ENCODE assay signal across 19 cellular contexts in genomic region chr6:99148761-99149160, GRCh38.
DNase-seq lines count a peak whose midpoint lies in the region; ATAC-seq and TF ChIP-seq lines count a peak whose summit lies in the region.
"Had no signal": no experiment of that assay in that cellular context is flagged by ENCODE, and none has a peak within 500 bp of the region (broad histone marks: within the 10 kb centered on the region; RNA-seq: fewer than 3 reads in every experiment).

No MANE protein-coding gene starts in this region.

- H3K9ac ChIP-seq in IMR-90 (ENCODE audit: low read depth, low read length) (no peak overlapping the region), PC-3 (ENCODE audit: low read length) (no peak overlapping the region)
- H3K9ac ChIP-seq: BLaER1 had no signal

- DNase-seq in IMR-90 (no peak), NCI-H526 treated with DMSO at 0.1 percent for 48 hours (lab: John Stamatoyannopoulos, UW) (peak; percentile 75), glutamatergic neuron (no peak), DMS 273 treated with DMSO at 0.1 percent for 48 hours (lab: John Stamatoyannopoulos, UW) (no peak), PC-3 (no peak)
- DNase-seq: Caco-2; CD4-positive, CD25-positive, alpha-beta regulatory T cell; CD8-positive, alpha-beta T cell; DMS79; EL; GDM1; GOT3; HFFc6 had no signal

- no peaks in the 10 kb centered on the region for H3K4me1 ChIP-seq in IMR-90 (ENCODE audit: control insufficient read depth, insufficient read depth, low read length)
- H3K4me1 ChIP-seq in PC-3 (ENCODE audit: insufficient read depth, low read length) = no peaks in the 10 kb centered on the region
- H3K4me1 ChIP-seq: BLaER1, Caco-2, HAP-1 had no signal

- no CpG with 5 or more reads among the region's 2 CpGs for WGBS in IMR-90 (ENCODE audit: extremely low coverage in 2 of 2, insufficient read length in 1 of 2), 2 experiments

- H3K27ac Mint-ChIP-seq in glutamatergic neuron (ENCODE audit: unreplicated experiment) = peak overlapping the region; percentile 82
- H3K27ac Mint-ChIP-seq: B cell; CD4-positive, CD25-positive, alpha-beta regulatory T cell; CD8-positive, alpha-beta T cell; HFFc6 had no signal

- no peak overlapping the region for H4K5ac ChIP-seq in IMR-90 (ENCODE audit: low read depth, low read length)

- no peak overlapping the region for H3K56ac ChIP-seq in IMR-90 (ENCODE audit: extremely low read depth, insufficient read depth, low read length)

- H2BK15ac ChIP-seq in IMR-90 (ENCODE audit: low read depth, low read length) = no peak overlapping the region

- H3K9me1 ChIP-seq in IMR-90 (ENCODE audit: insufficient read depth, low read length) = no peaks in the 10 kb centered on the region

- peaks cover 51% of the 10 kb centered on the region for H3K4me1 Mint-ChIP-seq in glutamatergic neuron (ENCODE audit: low read depth, unreplicated experiment)
- H3K4me1 Mint-ChIP-seq: B cell had no signal

- no peaks in the 10 kb centered on the region for H3K36me3 Mint-ChIP-seq in glutamatergic neuron (ENCODE audit: unreplicated experiment)
- H3K36me3 Mint-ChIP-seq: CD4-positive, CD25-positive, alpha-beta regulatory T cell; CD8-positive, alpha-beta T cell had no signal

- no peak overlapping the region for H3K4me3 Mint-ChIP-seq in glutamatergic neuron (ENCODE audit: unreplicated experiment)
- H3K4me3 Mint-ChIP-seq: B cell; CD4-positive, CD25-positive, alpha-beta regulatory T cell; CD8-positive, alpha-beta T cell; HFFc6 had no signal

- H3K4me3 ChIP-seq in IMR-90 (ENCODE audit: insufficient read depth, low read depth, low read length) (no peak overlapping the region), PC-3 (ENCODE audit: low read length) (no peak overlapping the region)
- H3K4me3 ChIP-seq: BLaER1, GM12878, HAP-1 had no signal

- no peak overlapping the region for H2BK120ac ChIP-seq in IMR-90 (ENCODE audit: low read depth, low read length)

- H3K9me3 Mint-ChIP-seq in glutamatergic neuron (ENCODE audit: unreplicated experiment) = peaks cover 9% of the 10 kb centered on the region
- H3K9me3 Mint-ChIP-seq: CD8-positive, alpha-beta T cell; HFFc6 had no signal

- no TSS peak for BruUV-seq in IMR-90 (replicated peaks; lab: Mats Ljungman, UMichigan)
- no TSS peak for BruUV-seq in PC-3 (replicated peaks; lab: Mats Ljungman, UMichigan)

- no peak overlapping the region for H3K18ac ChIP-seq in IMR-90 (ENCODE audit: low read depth, low read length)

- POLR2A ChIA-PET in IMR-90 (lab: Charles Lee; ENCODE audit: unreplicated experiment) = no interaction called here
- POLR2A ChIA-PET in PC-3 (lab: Charles Lee; ENCODE audit: unreplicated experiment) = no interaction called here

- H2BK5ac ChIP-seq in IMR-90 (ENCODE audit: low read depth, low read length, poor library complexity, severe bottlenecking) = no peak overlapping the region

- no peaks in the 10 kb centered on the region for H3F3A ChIP-seq in PC-3 (ENCODE audit: low read length, unreplicated experiment)

- H3K23ac ChIP-seq in IMR-90 (ENCODE audit: low read depth, low read length) = no peak overlapping the region

- ATAC-seq in IMR-90 (ENCODE audit: low read depth) (no peak), HG03135 (IDR thresholded peaks at IDR 0.05; ENCODE audit: unreplicated experiment) (no peak), PC-3 (no peak)
- ATAC-seq: CD8-positive, alpha-beta T cell; GM12878 had no signal

- H3K27me3 Mint-ChIP-seq in glutamatergic neuron (ENCODE audit: unreplicated experiment) = peaks cover 3% of the 10 kb centered on the region

- H4K20me1 ChIP-seq in IMR-90 (ENCODE audit: insufficient read depth, low read length) = no peaks in the 10 kb centered on the region
- H4K20me1 ChIP-seq in PC-3 (ENCODE audit: low read length) = no peaks in the 10 kb centered on the region
- H4K20me1 ChIP-seq: BLaER1 had no signal

- H3K9me3 ChIP-seq in IMR-90 (ENCODE audit: control insufficient read depth, insufficient read depth, low read length) (no peaks in the 10 kb centered on the region), PC-3 (ENCODE audit: low read length) (no peaks in the 10 kb centered on the region)
- H3K9me3 ChIP-seq: BLaER1, Caco-2, HAP-1 had no signal

- no peak overlapping the region for H2AK9ac ChIP-seq in IMR-90 (replicated peaks; ENCODE audit: low read depth, low read length, poor library complexity)

- no peaks in the 10 kb centered on the region for H3K79me1 ChIP-seq in IMR-90 (ENCODE audit: low read depth in 1 of 2, low read length in 2 of 2)

- H4K91ac ChIP-seq in IMR-90 (ENCODE audit: insufficient read depth, low read depth, low read length) = no peak overlapping the region

- intact Hi-C loops in IMR-90 (cut with micrococcal nuclease) (no loop called here), PC-3 (cut with micrococcal nuclease) (no loop called here)

- no peak for TF ChIP-seq POLR2A in IMR-90 (IDR thresholded peaks at IDR 0.05; ENCODE audit: low read depth, low read length)

- no peak for TF ChIP-seq RAD21 in IMR-90 (IDR thresholded peaks at IDR 0.05; ENCODE audit: low read length)

- H3K36me3 ChIP-seq in IMR-90 (ENCODE audit: control insufficient read depth, insufficient read depth, low read length) (no peaks in the 10 kb centered on the region), PC-3 (ENCODE audit: low read depth, low read length) (no peaks in the 10 kb centered on the region)
- H3K36me3 ChIP-seq: BLaER1, HAP-1 had no signal

- CTCF ChIA-PET in IMR-90 (lab: Yijun Ruan, JAX) (no interaction called here), PC-3 (lab: Charles Lee) (no interaction called here)

- H3K27me3 ChIP-seq in IMR-90 (ENCODE audit: control insufficient read depth, insufficient read depth, low read length) (0 out of 2 replicates have a peak, but pooled peaks cover 1% of the 10 kb centered on the region), PC-3 (ENCODE audit: low read length) (peaks cover 43% of the 10 kb centered on the region)
- H3K27me3 ChIP-seq: BLaER1 had no signal

- H2BK20ac ChIP-seq in IMR-90 (ENCODE audit: low read depth, low read length) = no peak overlapping the region

- H3K14ac ChIP-seq in IMR-90 (replicated peaks; ENCODE audit: low read depth, low read length) = no peak overlapping the region

- dilution Hi-C loops in IMR-90 (cut with HindIII; ENCODE audit: low sequenced_read_pairs, unreplicated experiment) = no loop called here

- H3K27ac ChIP-seq in IMR-90 (ENCODE audit: insufficient read depth, low read length) = no peak overlapping the region
- no peak overlapping the region for H3K27ac ChIP-seq in PC-3 (ENCODE audit: low read length)
- H3K27ac ChIP-seq: BLaER1, C4-2B had no signal

- H3K4ac ChIP-seq in IMR-90 (ENCODE audit: low read depth, low read length) = no peak overlapping the region

- H2AK5ac ChIP-seq in IMR-90 (ENCODE audit: low read depth, low read length) = no peak overlapping the region

- no peaks in the 10 kb centered on the region for H3K9me2 ChIP-seq in PC-3 (replicated peaks; ENCODE audit: low read length)

- no peaks in the 10 kb centered on the region for H3K79me2 ChIP-seq in PC-3 (ENCODE audit: low read length)

- H3K4me2 ChIP-seq in IMR-90 (ENCODE audit: low read depth, low read length) (no peak overlapping the region), PC-3 (ENCODE audit: low read length) (no peak overlapping the region)
- H3K4me2 ChIP-seq: BLaER1 had no signal

- H4K8ac ChIP-seq in IMR-90 (ENCODE audit: low read depth in 2 of 2, low read length in 2 of 2) = no peak overlapping the region

- H2AFZ ChIP-seq in IMR-90 (replicated peaks; ENCODE audit: low read length, poor library complexity) (no peak overlapping the region), PC-3 (ENCODE audit: low read length) (no peak overlapping the region)

- in situ Hi-C loops in IMR-90 (cut with MboI; ENCODE audit: low sequenced_read_pairs) = no loop called here

- TF ChIP-seq CTCF in IMR-90 (conservative IDR thresholded peaks at IDR 0.05; ENCODE audit: low read depth, low read length) (no peak), glutamatergic neuron (IDR thresholded peaks at IDR 0.05; ENCODE audit: partially characterized antibody, unreplicated experiment) (no peak), PC-3 (conservative IDR thresholded peaks at IDR 0.05; ENCODE audit: low read depth, low read length) (no peak)

TF ChIP-seq in IMR-90, 13 proteins besides CTCF, POLR2A, EP300 and RAD21:
- peak; percentile 51 for TF ChIP-seq MAFK (IDR thresholded peaks at IDR 0.05; ENCODE audit: low read depth, low read length)
- TF ChIP-seq RFX5 (IDR thresholded peaks at IDR 0.05; ENCODE audit: low read depth, low read length) = no peak
